1 cellular context compared by ENCODE assay signal in the genomic region with DNA sequence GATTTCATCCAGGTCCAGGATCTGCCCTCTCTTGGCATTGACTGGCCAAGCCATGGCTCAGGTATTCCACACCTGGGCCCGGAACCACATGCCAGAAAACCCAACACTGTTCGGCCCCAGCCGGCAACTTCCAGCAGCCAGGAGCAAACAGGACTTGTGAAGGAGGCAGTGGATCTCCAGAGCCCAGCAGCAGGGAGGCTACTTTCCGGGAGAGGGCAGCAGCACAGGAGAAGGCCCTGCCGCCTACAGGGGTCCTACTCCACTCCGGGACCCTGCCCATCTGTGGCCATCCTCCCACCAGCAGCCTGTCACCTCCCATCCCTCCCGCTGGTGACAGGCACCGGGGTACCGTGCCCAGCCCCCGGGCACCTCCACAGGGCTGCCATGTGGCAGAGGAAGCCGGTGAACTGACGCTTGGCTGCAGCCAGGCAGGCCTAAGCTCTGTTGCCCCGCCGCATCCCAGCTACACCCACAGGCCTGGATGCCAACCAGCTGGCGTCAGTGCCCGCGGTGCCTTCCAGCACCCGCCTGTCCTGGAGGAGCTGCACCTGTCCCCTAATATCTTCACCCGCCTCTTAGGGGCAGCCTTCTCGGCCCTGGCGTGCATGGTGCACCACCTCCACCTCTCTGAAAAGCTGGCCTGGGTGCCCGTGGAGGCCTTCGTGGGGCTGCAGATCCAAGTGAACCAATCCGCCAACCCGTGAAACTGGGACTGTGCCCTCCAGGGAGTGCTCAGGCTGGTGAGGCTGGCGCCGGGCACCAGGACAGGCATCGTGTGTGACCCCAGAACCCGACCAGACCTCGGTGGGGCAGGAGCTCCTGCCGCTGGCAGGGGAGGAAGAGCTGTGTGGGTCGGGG.
TF ChIP-seq lines count a peak whose summit lies in the region.

No MANE protein-coding gene starts in this region.

TF ChIP-seq in WTC11, 78 proteins besides CTCF, POLR2A, EP300 and RAD21:
- no peak for TF ChIP-seq ARID4B (CRISPR knock-in tag; IDR thresholded peaks at IDR 0.05; ENCODE audit: borderline replicate concordance)
- no peak for TF ChIP-seq RORB (CRISPR knock-in tag; IDR thresholded peaks at IDR 0.05)
- TF ChIP-seq ATF6 (CRISPR knock-in tag; IDR thresholded peaks at IDR 0.05) = no peak
- TF ChIP-seq, protein P1, sequence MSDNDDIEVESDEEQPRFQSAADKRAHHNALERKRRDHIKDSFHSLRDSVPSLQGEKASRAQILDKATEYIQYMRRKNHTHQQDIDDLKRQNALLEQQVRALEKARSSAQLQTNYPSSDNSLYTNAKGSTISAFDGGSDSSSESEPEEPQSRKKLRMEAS (CRISPR knock-in tag; IDR thresholded peaks at IDR 0.05) = no peak
- TF ChIP-seq E2F1 (CRISPR knock-in tag; IDR thresholded peaks at IDR 0.05) = no peak
- no peak for TF ChIP-seq SMAD4 (CRISPR knock-in tag; IDR thresholded peaks at IDR 0.05)
- TF ChIP-seq NFATC4 (CRISPR knock-in tag; IDR thresholded peaks at IDR 0.05) = no peak
- TF ChIP-seq USF1 (CRISPR knock-in tag; IDR thresholded peaks at IDR 0.05) = no peak
- no peak for TF ChIP-seq HMGA2 (CRISPR knock-in tag; IDR thresholded peaks at IDR 0.05)
- TF ChIP-seq NFYB (CRISPR knock-in tag; conservative IDR thresholded peaks at IDR 0.05; ENCODE audit: low read depth) = no peak
- TF ChIP-seq, protein P2, sequence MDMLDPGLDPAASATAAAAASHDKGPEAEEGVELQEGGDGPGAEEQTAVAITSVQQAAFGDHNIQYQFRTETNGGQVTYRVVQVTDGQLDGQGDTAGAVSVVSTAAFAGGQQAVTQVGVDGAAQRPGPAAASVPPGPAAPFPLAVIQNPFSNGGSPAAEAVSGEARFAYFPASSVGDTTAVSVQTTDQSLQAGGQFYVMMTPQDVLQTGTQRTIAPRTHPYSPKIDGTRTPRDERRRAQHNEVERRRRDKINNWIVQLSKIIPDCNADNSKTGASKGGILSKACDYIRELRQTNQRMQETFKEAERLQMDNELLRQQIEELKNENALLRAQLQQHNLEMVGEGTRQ (CRISPR knock-in tag; IDR thresholded peaks at IDR 0.05) = no peak
- no peak for TF ChIP-seq ZNF396 (CRISPR knock-in tag; IDR thresholded peaks at IDR 0.05; ENCODE audit: borderline replicate concordance)
- TF ChIP-seq E2F4 (CRISPR knock-in tag; IDR thresholded peaks at IDR 0.05; ENCODE audit: borderline replicate concordance, low read depth) = no peak
- TF ChIP-seq PREB (CRISPR knock-in tag; IDR thresholded peaks at IDR 0.05; ENCODE audit: borderline replicate concordance) = no peak
- TF ChIP-seq, protein P3, sequence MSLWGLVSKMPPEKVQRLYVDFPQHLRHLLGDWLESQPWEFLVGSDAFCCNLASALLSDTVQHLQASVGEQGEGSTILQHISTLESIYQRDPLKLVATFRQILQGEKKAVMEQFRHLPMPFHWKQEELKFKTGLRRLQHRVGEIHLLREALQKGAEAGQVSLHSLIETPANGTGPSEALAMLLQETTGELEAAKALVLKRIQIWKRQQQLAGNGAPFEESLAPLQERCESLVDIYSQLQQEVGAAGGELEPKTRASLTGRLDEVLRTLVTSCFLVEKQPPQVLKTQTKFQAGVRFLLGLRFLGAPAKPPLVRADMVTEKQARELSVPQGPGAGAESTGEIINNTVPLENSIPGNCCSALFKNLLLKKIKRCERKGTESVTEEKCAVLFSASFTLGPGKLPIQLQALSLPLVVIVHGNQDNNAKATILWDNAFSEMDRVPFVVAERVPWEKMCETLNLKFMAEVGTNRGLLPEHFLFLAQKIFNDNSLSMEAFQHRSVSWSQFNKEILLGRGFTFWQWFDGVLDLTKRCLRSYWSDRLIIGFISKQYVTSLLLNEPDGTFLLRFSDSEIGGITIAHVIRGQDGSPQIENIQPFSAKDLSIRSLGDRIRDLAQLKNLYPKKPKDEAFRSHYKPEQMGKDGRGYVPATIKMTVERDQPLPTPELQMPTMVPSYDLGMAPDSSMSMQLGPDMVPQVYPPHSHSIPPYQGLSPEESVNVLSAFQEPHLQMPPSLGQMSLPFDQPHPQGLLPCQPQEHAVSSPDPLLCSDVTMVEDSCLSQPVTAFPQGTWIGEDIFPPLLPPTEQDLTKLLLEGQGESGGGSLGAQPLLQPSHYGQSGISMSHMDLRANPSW (CRISPR knock-in tag; conservative IDR thresholded peaks at IDR 0.05; ENCODE audit: low read depth) = no peak
- no peak for TF ChIP-seq CREM (CRISPR knock-in tag; IDR thresholded peaks at IDR 0.05)
- TF ChIP-seq, protein P4, sequence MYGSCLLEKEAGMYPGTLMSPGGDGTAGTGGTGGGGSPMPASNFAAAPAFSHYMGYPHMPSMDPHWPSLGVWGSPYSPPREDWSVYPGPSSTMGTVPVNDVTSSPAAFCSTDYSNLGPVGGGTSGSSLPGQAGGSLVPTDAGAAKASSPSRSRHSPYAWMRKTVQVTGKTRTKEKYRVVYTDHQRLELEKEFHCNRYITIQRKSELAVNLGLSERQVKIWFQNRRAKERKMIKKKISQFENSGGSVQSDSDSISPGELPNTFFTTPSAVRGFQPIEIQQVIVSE (CRISPR knock-in tag; IDR thresholded peaks at IDR 0.05; ENCODE audit: borderline replicate concordance) = no peak
- TF ChIP-seq OVOL2 (CRISPR knock-in tag; IDR thresholded peaks at IDR 0.05; ENCODE audit: borderline replicate concordance) = no peak
- no peak for TF ChIP-seq KAT7 (CRISPR knock-in tag; IDR thresholded peaks at IDR 0.05; ENCODE audit: borderline replicate concordance)
TF ChIP-seq in WTC11: peak in this region for 0.
